9 cellular contexts compared by ENCODE assay signal in genomic region chrX:49164589-49165360, GRCh38. TPM values are rescaled to one million over a fixed set of nuclear protein-coding genes. Genes with fewer than 3 reads are reported as not detected.
DNase-seq lines count a peak whose midpoint lies in the region; ATAC-seq and TF ChIP-seq lines count a peak whose summit lies in the region.
"Had no signal": no experiment of that assay in that cellular context is flagged by ENCODE, and none has a peak within 500 bp of the region (broad histone marks: within the 10 kb centered on the region; RNA-seq: fewer than 3 reads in every experiment).

No MANE protein-coding gene starts in this region.

- no peak for DNase-seq in activated naive CD8-positive, alpha-beta T cell treated with anti-CD3 and anti-CD28 coated beads for 36 hours
- DNase-seq in adrenal gland (no peak), memory B cell (ENCODE audit: low spot score in 2 of 2) (no peak), type B pancreatic cell (ENCODE audit: extremely low spot score, unreplicated experiment) (no peak), NCI-H187 (lab: John Stamatoyannopoulos, UW) (no peak)

- 83 to 94% (median 87%) methylated on average over 6 to 31 of the region's 31 CpGs for WGBS in adrenal gland, 4 donors

- TF ChIP-seq CTCF in adrenal gland (IDR thresholded peaks at IDR 0.05) = no peak
- no peak for TF ChIP-seq CTCF in type B pancreatic cell (conservative IDR thresholded peaks at IDR 0.05)

- peaks cover 30% of the 10 kb centered on the region for H3K4me1 Mint-ChIP-seq in activated naive CD8-positive, alpha-beta T cell (ENCODE audit: low read depth)
- peaks cover 31% of the 10 kb centered on the region for H3K4me1 Mint-ChIP-seq in activated naive CD8-positive, alpha-beta T cell treated with anti-CD3 and anti-CD28 coated beads for 36 hours
- peaks cover 20% of the 10 kb centered on the region for H3K4me1 Mint-ChIP-seq in memory B cell
- H3K4me1 Mint-ChIP-seq in type B pancreatic cell (ENCODE audit: unreplicated experiment) = no peaks in the 10 kb centered on the region

- peak overlapping the region; percentile 92 for H3K27ac Mint-ChIP-seq in activated naive CD8-positive, alpha-beta T cell
- no peak overlapping the region for H3K27ac Mint-ChIP-seq in activated naive CD8-positive, alpha-beta T cell treated with anti-CD3 and anti-CD28 coated beads for 36 hours
- H3K27ac Mint-ChIP-seq in memory B cell = peak overlapping the region; percentile 89
- H3K27ac Mint-ChIP-seq in type B pancreatic cell = peak overlapping the region; percentile 69

- no peaks in the 10 kb centered on the region for H3K27me3 ChIP-seq in adrenal gland

- peak overlapping the region; percentile 85 for H3K4me3 Mint-ChIP-seq in activated naive CD8-positive, alpha-beta T cell
- no peak overlapping the region for H3K4me3 Mint-ChIP-seq in activated naive CD8-positive, alpha-beta T cell treated with anti-CD3 and anti-CD28 coated beads for 36 hours
- H3K4me3 Mint-ChIP-seq in memory B cell (peak overlapping the region; percentile 11), type B pancreatic cell (peak overlapping the region; percentile 84)

- no peaks in the 10 kb centered on the region for H3K36me3 ChIP-seq in adrenal gland (replicated peaks in 1 of 2)

- H3K36me3 Mint-ChIP-seq in activated naive CD8-positive, alpha-beta T cell = no peaks in the 10 kb centered on the region
- H3K36me3 Mint-ChIP-seq in activated naive CD8-positive, alpha-beta T cell treated with anti-CD3 and anti-CD28 coated beads for 36 hours = no peaks in the 10 kb centered on the region
- H3K36me3 Mint-ChIP-seq in memory B cell (no peaks in the 10 kb centered on the region), type B pancreatic cell (no peaks in the 10 kb centered on the region)

- no peaks in the 10 kb centered on the region for H3K27me3 Mint-ChIP-seq in activated naive CD8-positive, alpha-beta T cell
- no peaks in the 10 kb centered on the region for H3K27me3 Mint-ChIP-seq in activated naive CD8-positive, alpha-beta T cell treated with anti-CD3 and anti-CD28 coated beads for 36 hours
- no peaks in the 10 kb centered on the region for H3K27me3 Mint-ChIP-seq in memory B cell
- no peaks in the 10 kb centered on the region for H3K27me3 Mint-ChIP-seq in type B pancreatic cell

- no peak overlapping the region for H3K4me3 ChIP-seq in adrenal gland

- TF ChIP-seq POLR2A in adrenal gland (IDR thresholded peaks at IDR 0.05) = no peak

- no peaks in the 10 kb centered on the region for H3K9me3 ChIP-seq in adrenal gland (replicated peaks in 1 of 3)

- peak overlapping the region in 3 of 5 donors; percentile 80 to 97 (median 92) for H3K27ac ChIP-seq in adrenal gland

- intact Hi-C loops in adrenal gland (cut with DNase I) = no loop called here

- no peak for ATAC-seq in memory B cell (ENCODE audit: low read depth)
- no peak for ATAC-seq in GM19467 (IDR thresholded peaks at IDR 0.05; ENCODE audit: unreplicated experiment)
- no peak for ATAC-seq in GM18909 (IDR thresholded peaks at IDR 0.05; ENCODE audit: poor library complexity, unreplicated experiment)

- H3K9me3 Mint-ChIP-seq in activated naive CD8-positive, alpha-beta T cell (ENCODE audit: low read depth) = no peaks in the 10 kb centered on the region
- H3K9me3 Mint-ChIP-seq in activated naive CD8-positive, alpha-beta T cell treated with anti-CD3 and anti-CD28 coated beads for 36 hours = no peaks in the 10 kb centered on the region
- H3K9me3 Mint-ChIP-seq in memory B cell (no peaks in the 10 kb centered on the region), type B pancreatic cell (peaks cover 5% of the 10 kb centered on the region)

- H3K4me1 ChIP-seq in adrenal gland (replicated peaks in 1 of 2) = peaks cover 6% of the 10 kb centered on the region in 2 donors

RNA-seq across cellular contexts. Expression of gene MAGIX, which starts 2.2 kb away (rescaled TPM):
- under 1 TPM; 0.47 to 0.88 TPM for total RNA-seq in activated naive CD8-positive, alpha-beta T cell treated with anti-CD3 and anti-CD28 coated beads for 36 hours
- 10 to 100 TPM in 1 of 8 donors, 1 to 10 TPM in 7; 2.2 to 16.2 (median 2.9) TPM for total RNA-seq in adrenal gland
- polyA plus RNA-seq in adrenal gland = 1 to 10 TPM in 2 of 3 donors, under 1 TPM in 1; 0.59 to 8.4 (median 7.6) TPM
- 4.8 and 7.0 TPM in 2 replicates for total RNA-seq in type B pancreatic cell (ENCODE audit: low replicate concordance)
- total RNA-seq: HT1080 had no signal

RNA-seq across cellular contexts. Expression of gene PLP2, which starts 6.9 kb away (rescaled TPM):
- 10 to 100 TPM; 46.8 to 48.2 TPM for total RNA-seq in activated naive CD8-positive, alpha-beta T cell treated with anti-CD3 and anti-CD28 coated beads for 36 hours
- total RNA-seq in adrenal gland (100 to 1,000 TPM in 5 of 8 donors, 10 to 100 TPM in 3; 52.1 to 304 (median 152) TPM), type B pancreatic cell (ENCODE audit: low replicate concordance) (25.7 and 28.2 TPM in 2 replicates)
- polyA plus RNA-seq in adrenal gland = 100 to 1,000 TPM in 2 of 3 donors, 10 to 100 TPM in 1; 78.2 to 724 (median 324) TPM

RNA-seq across cellular contexts. Expression of gene PRICKLE3, which starts 21.4 kb away (rescaled TPM):
- 10 to 100 TPM; 16.3 to 16.7 TPM for total RNA-seq in activated naive CD8-positive, alpha-beta T cell treated with anti-CD3 and anti-CD28 coated beads for 36 hours
- total RNA-seq in adrenal gland (10 to 100 TPM in 7 of 8 donors, 1 to 10 TPM in 1; 6.3 to 46.8 (median 13.2) TPM), type B pancreatic cell (ENCODE audit: low replicate concordance) (8.7 and 13.2 TPM in 2 replicates)
- 10 to 100 TPM in 1 of 3 donors, 1 to 10 TPM in 2; 5.7 to 10.9 (median 6.6) TPM for polyA plus RNA-seq in adrenal gland

RNA-seq across cellular contexts. Expression of gene SYP, which starts 35.2 kb away (rescaled TPM):
- 1 to 10 TPM; 4.4 to 4.6 TPM for total RNA-seq in activated naive CD8-positive, alpha-beta T cell treated with anti-CD3 and anti-CD28 coated beads for 36 hours
- total RNA-seq in adrenal gland (10 to 100 TPM in 7 of 8 donors, 1 to 10 TPM in 1; 6.8 to 52.3 (median 18.3) TPM), type B pancreatic cell (ENCODE audit: low replicate concordance) (13.6 and 14.8 TPM in 2 replicates)
- 10 to 100 TPM; 18.6 to 73.1 (median 61.4) TPM for polyA plus RNA-seq in adrenal gland

RNA-seq across cellular contexts. Expression of gene GPKOW, which starts 41.2 kb away (rescaled TPM):
- 10 to 100 TPM; 19.9 to 20.0 TPM for total RNA-seq in activated naive CD8-positive, alpha-beta T cell treated with anti-CD3 and anti-CD28 coated beads for 36 hours
- total RNA-seq in adrenal gland (10 to 100 TPM; 21.5 to 58.4 (median 27.0) TPM), type B pancreatic cell (ENCODE audit: low replicate concordance) (16.4 and 17.8 TPM in 2 replicates)
- polyA plus RNA-seq in adrenal gland = 10 to 100 TPM; 10.1 to 21.8 (median 11.3) TPM
